18 cellular contexts compared by ENCODE assay signal in genomic region chr22:26446808-26447515, GRCh38.
"Had no signal": no experiment of that assay in that cellular context is flagged by ENCODE, and none has a peak within 500 bp of the region (broad histone marks: within the 10 kb centered on the region; RNA-seq: fewer than 3 reads in every experiment).

No MANE protein-coding gene starts in this region.

- DNase-seq: activated B cell treated with CpG ODN at 0.5 μM for 24 hours; activated CD4-positive, alpha-beta T cell treated with anti-CD3 and anti-CD28 coated beads for 48 hours; activated CD8-positive, alpha-beta memory T cell treated with anti-CD3 and anti-CD28 coated beads, Interleukin-2, amount 50 U/mL, for 48 hours; activated naive CD4-positive, alpha-beta T cell treated with Interleukin-2 at 50 U/mL for 16 hours; amniotic stem cell; esophagus squamous epithelium; foreskin fibroblast; immature natural killer cell; mesendoderm; ovary; SJCRH30; stimulated activated CD4-positive, alpha-beta T cell treated with anti-CD3 and anti-CD28 coated beads, Interleukin-12 subunit alpha, Interleukin-12 subunit beta, amount 100 ng/mL, for 4 hours; T-helper 17 cell had no signal

- ATAC-seq: stimulated activated memory B cell treated with anti-CD40 and anti-IgM and Interleukin-4, amounts not matched to agents 10 μg/mL and 1 μg/mL and 100 μg/mL, for 72 hours; T-helper 17 cell had no signal

- H3K4me1 Mint-ChIP-seq: immature natural killer cell, neural crest cell had no signal

- H3K27ac Mint-ChIP-seq: activated B cell treated with CpG ODN at 0.5 μM for 24 hours; activated T-helper 1 cell treated with anti-CD3 and anti-CD28 coated beads, Interleukin-12 subunit alpha, Interleukin-12 subunit beta, Interleukin-2, Interleukin-4 antibody, amounts not matched to agents 30 ng/mL and 10 ng/mL and 1 ng/mL, durations not matched to agents 14 hours and 24 hours and 36 hours; immature natural killer cell; stimulated activated memory B cell treated with anti-CD40 and anti-IgM and Interleukin-4, amounts not matched to agents 10 μg/mL and 1 μg/mL and 100 μg/mL, for 72 hours; type B pancreatic cell had no signal

- H3K27ac ChIP-seq: coronary artery, esophagus squamous epithelium, ovary, SJCRH30 had no signal

- H3K4me3 Mint-ChIP-seq: activated B cell treated with CpG ODN at 0.5 μM for 24 hours; activated T-helper 1 cell treated with anti-CD3 and anti-CD28 coated beads, Interleukin-12 subunit alpha, Interleukin-12 subunit beta, Interleukin-2, Interleukin-4 antibody, amounts not matched to agents 30 ng/mL and 10 ng/mL and 1 ng/mL, durations not matched to agents 14 hours and 24 hours and 36 hours; immature natural killer cell; neural crest cell; stimulated activated memory B cell treated with anti-CD40 and anti-IgM and Interleukin-4, amounts not matched to agents 10 μg/mL and 1 μg/mL and 100 μg/mL, for 72 hours; T-helper 17 cell; type B pancreatic cell had no signal

- H3K9me3 ChIP-seq: esophagus squamous epithelium, ovary, SJCRH30 had no signal

- H3K36me3 ChIP-seq: ovary, SJCRH30 had no signal

- H3K4me3 ChIP-seq: coronary artery, esophagus squamous epithelium, ovary, SJCRH30 had no signal

- H3K9me3 Mint-ChIP-seq: activated B cell treated with CpG ODN at 0.5 μM for 24 hours; activated T-helper 1 cell treated with anti-CD3 and anti-CD28 coated beads, Interleukin-12 subunit alpha, Interleukin-12 subunit beta, Interleukin-2, Interleukin-4 antibody, amounts not matched to agents 30 ng/mL and 10 ng/mL and 1 ng/mL, durations not matched to agents 14 hours and 24 hours and 36 hours; immature natural killer cell; neural crest cell; stimulated activated memory B cell treated with anti-CD40 and anti-IgM and Interleukin-4, amounts not matched to agents 10 μg/mL and 1 μg/mL and 100 μg/mL, for 72 hours; type B pancreatic cell had no signal

- H3K27me3 ChIP-seq: esophagus squamous epithelium, ovary, SJCRH30 had no signal

- H3K27me3 Mint-ChIP-seq: activated B cell treated with CpG ODN at 0.5 μM for 24 hours; stimulated activated memory B cell treated with anti-CD40 and anti-IgM and Interleukin-4, amounts not matched to agents 10 μg/mL and 1 μg/mL and 100 μg/mL, for 72 hours; T-helper 17 cell; type B pancreatic cell had no signal
